In the genomic region with DNA sequence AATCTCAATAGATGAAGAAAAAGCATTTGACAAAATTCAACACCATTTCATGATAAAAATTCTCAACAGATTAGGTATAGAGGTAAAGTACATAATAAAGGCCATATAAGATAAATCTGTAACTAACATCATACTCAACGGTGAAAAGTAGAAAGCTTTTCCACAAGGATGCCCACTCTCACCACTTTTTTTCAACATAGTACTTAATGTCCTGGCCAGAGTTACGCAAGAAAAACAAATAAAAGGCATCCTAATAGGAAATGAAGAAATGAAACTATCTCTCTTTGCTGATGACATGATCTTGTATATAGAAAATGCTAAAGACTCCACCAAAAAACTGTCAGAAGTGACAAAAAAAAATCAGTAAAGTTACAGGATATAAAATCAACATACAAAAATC, we compare ENCODE assay signal across 16 cellular contexts. TPM values are rescaled to one million over a fixed set of nuclear protein-coding genes. Genes with fewer than 3 reads are reported as not detected.
A peak's percentile ranks its signal among the peaks of the same experiment; 100 is the strongest.
DNase-seq lines count a peak whose midpoint lies in the region; FAIRE-seq lines count a peak whose summit lies in the region.
"Had no signal": no experiment of that assay in that cellular context is flagged by ENCODE, and none has a peak within 500 bp of the region (broad histone marks: within the 10 kb centered on the region; RNA-seq: fewer than 3 reads in every experiment).

No MANE protein-coding gene starts in this region.

- no peak overlapping the region for H4K91ac ChIP-seq in neuronal stem cell (ENCODE audit: low read depth, low read length, poor library complexity)

- no peaks in the 10 kb centered on the region for H3K79me1 ChIP-seq in neuronal stem cell (ENCODE audit: low read depth, low read length)

- no peak overlapping the region for H4K8ac ChIP-seq in neuronal stem cell (ENCODE audit: low read depth, low read length)

- FAIRE-seq in urothelium cell line (lab: Jason Lieb, UNC): no peak
- FAIRE-seq: HepG2 had no signal

- H3K27me3 ChIP-seq in neuronal stem cell (ENCODE audit: control insufficient read depth in 3 of 3, insufficient read depth in 3 of 3, low read depth in 1 of 3, low read length in 3 of 3): no peaks in the 10 kb centered on the region
- H3K27me3 ChIP-seq: BLaER1 had no signal

- H3K4ac ChIP-seq in neuronal stem cell (ENCODE audit: low read length): no peak overlapping the region

- peaks cover 0 to 1% of the 10 kb centered on the region in 2 donors for H3K4me1 ChIP-seq in neuronal stem cell (ENCODE audit: control insufficient read depth in 2 of 2, insufficient read depth in 1 of 2, low read depth in 1 of 2, low read length in 2 of 2)
- H3K4me1 ChIP-seq: BLaER1 had no signal

- H2BK5ac ChIP-seq in neuronal stem cell (ENCODE audit: low read length): no peak overlapping the region

- H3K9ac ChIP-seq in neuronal stem cell (ENCODE audit: low read depth, low read length, poor library complexity): no peak overlapping the region
- H3K9ac ChIP-seq: BLaER1 had no signal

- H3K18ac ChIP-seq in neuronal stem cell (ENCODE audit: low read length): no peak overlapping the region

- DNase-seq in NOMO-1 (lab: John Stamatoyannopoulos, UW; ENCODE audit: unreplicated experiment in 2 of 2) (peak; percentile 21 to 63), NOMO-1 treated with dmso at 0.1 percent for 144 hours (lab: John Stamatoyannopoulos, UW; ENCODE audit: unreplicated experiment) (no peak), MV-4-11 (lab: John Stamatoyannopoulos, UW) (peak; percentile 53), epithelial cell of prostate (ENCODE audit: low read depth, low spot score) (no peak), neuronal stem cell (ENCODE audit: low spot score) (no peak), urothelium cell line (ENCODE audit: low spot score) (no peak)
- DNase-seq in activated CD8-positive, alpha-beta memory T cell treated with anti-CD3 and anti-CD28 coated beads, Interleukin-2, amount 50 U/mL, for 4 hours: no peak
- DNase-seq: 8988T; CD4-positive, alpha-beta memory T cell; DMS153; DMS79; GF-D8; GOT3; H7 had no signal

- H3K4me2 ChIP-seq in neuronal stem cell (ENCODE audit: insufficient read depth, low read length, poor library complexity, severe bottlenecking): no peak overlapping the region
- H3K4me2 ChIP-seq: BLaER1 had no signal

- no peak overlapping the region for H2BK120ac ChIP-seq in neuronal stem cell (ENCODE audit: low read depth, low read length)

- no peak overlapping the region for H2BK12ac ChIP-seq in neuronal stem cell (ENCODE audit: low read length)

- no peak overlapping the region for H2AK5ac ChIP-seq in neuronal stem cell (ENCODE audit: low read depth, low read length)

- H3K23ac ChIP-seq in neuronal stem cell (ENCODE audit: low read depth, low read length, poor library complexity): no peak overlapping the region

- peaks cover 3 to 15% of the 10 kb centered on the region in 2 donors for H3K9me3 ChIP-seq in neuronal stem cell (replicated peaks in 1 of 2; ENCODE audit: control insufficient read depth in 2 of 2, insufficient read depth in 1 of 2, low read depth in 1 of 2, low read length in 2 of 2)

- no peaks in the 10 kb centered on the region for H3K36me3 ChIP-seq in neuronal stem cell (replicated peaks in 1 of 2; ENCODE audit: control insufficient read depth in 2 of 2, insufficient read depth in 2 of 2, low read length in 2 of 2)
- H3K36me3 ChIP-seq: BLaER1 had no signal

- no peak overlapping the region for H3K14ac ChIP-seq in neuronal stem cell (ENCODE audit: low read length)

- no peak overlapping the region for H2BK15ac ChIP-seq in neuronal stem cell (ENCODE audit: low read length)

- H3K4me3 ChIP-seq in neuronal stem cell (ENCODE audit: low read length in 2 of 2): no peak overlapping the region
- H3K4me3 ChIP-seq: BLaER1 had no signal

- WGBS in neuronal stem cell (ENCODE audit: extremely low coverage in 2 of 2, insufficient read length in 2 of 2, insufficient replicate concordance in 1 of 2), 2 donors: no CpG with 5 or more reads among the region's 2 CpGs

- H3K27ac ChIP-seq in epithelial cell of prostate: peak overlapping the region; percentile 35
- no peak overlapping the region for H3K27ac ChIP-seq in neuronal stem cell (replicated peaks; ENCODE audit: low read length)
- H3K27ac ChIP-seq: BLaER1 had no signal

- no peak overlapping the region for H2AFZ ChIP-seq in neuronal stem cell (ENCODE audit: low read length)

RNA-seq across cellular contexts. Expression of a gene that starts 33.0 kb away (rescaled TPM):
- polyA plus RNA-seq in neuronal stem cell (2013, experiment 1 of 2): 3.1 TPM
- 3.8 TPM for polyA plus RNA-seq in neuronal stem cell (2013, experiment 2 of 2)

Comparison
In these comparisons a context has a peak if more than half of its experiments do, and no peak if none do; other contexts are left out.
1. DNase-seq: peak in NOMO-1 (2 of 2) and MV-4-11 (single experiment); none in NOMO-1 treated with dmso at 0.1 percent for 144 hours (single experiment), epithelial cell of prostate (single experiment), activated CD8-positive, alpha-beta memory T cell treated with anti-CD3 and anti-CD28 coated beads, Interleukin-2, amount 50 U/mL, for 4 hours (single experiment), neuronal stem cell (single experiment) and urothelium cell line (single experiment).